ENCODE assay signal across 9 cellular contexts in the genomic region with DNA sequence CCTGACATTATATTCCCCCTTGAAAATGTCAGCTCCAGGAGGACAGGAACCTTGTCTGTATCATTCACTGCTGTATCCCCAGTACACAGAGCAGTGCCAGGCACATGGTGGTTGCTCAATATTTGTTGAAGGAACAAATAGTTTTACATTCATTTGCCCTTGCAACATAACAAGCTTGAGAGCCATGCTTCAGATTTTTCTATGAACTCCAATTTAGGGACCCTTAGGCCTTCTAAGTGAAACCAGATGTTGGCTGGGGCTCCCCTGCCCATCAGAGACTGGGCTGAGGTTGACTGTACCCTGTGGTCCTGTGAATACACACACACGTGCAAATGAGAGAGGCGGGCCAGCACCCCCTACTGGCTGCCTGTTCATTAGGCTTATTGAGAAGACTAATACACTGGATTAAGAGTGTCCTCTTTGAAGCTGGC.
A peak's percentile ranks its signal among the peaks of the same experiment; 100 is the strongest.
DNase-seq lines count a peak whose midpoint lies in the region; ATAC-seq, FAIRE-seq and TF ChIP-seq lines count a peak whose summit lies in the region.
"Had no signal": no experiment of that assay in that cellular context is flagged by ENCODE, and none has a peak within 500 bp of the region (broad histone marks: within the 10 kb centered on the region; RNA-seq: fewer than 3 reads in every experiment).

No MANE protein-coding gene starts in this region.

- H3K27me3 Mint-ChIP-seq in astrocyte (ENCODE audit: low read depth, unreplicated experiment): no peaks in the 10 kb centered on the region
- H3K27me3 Mint-ChIP-seq: memory B cell had no signal

- WGBS in mesenchymal stem cell: 54% methylated on average over 2 of the region's 2 CpGs

- no peak overlapping the region for H4K8ac ChIP-seq in mesenchymal stem cell (ENCODE audit: low read length)

- no peak overlapping the region for H2AK5ac ChIP-seq in mesenchymal stem cell (ENCODE audit: low read length, severe bottlenecking)

- TF ChIP-seq CTCF in GM13976 (IDR thresholded peaks at IDR 0.05; ENCODE audit: borderline replicate concordance, control extremely low read depth, extremely low read depth, insufficient read depth, missing control alignments) (peak; percentile 22), astrocyte (IDR thresholded peaks at IDR 0.05; ENCODE audit: insufficient read depth, low read depth, low read length) (peak; percentile 34)

- H3K27ac Mint-ChIP-seq in astrocyte (ENCODE audit: unreplicated experiment): no peak overlapping the region
- H3K27ac Mint-ChIP-seq: memory B cell; T-helper 1 cell treated with Interleukin-12 subunit alpha and Interleukin-12 subunit beta and Interleukin-4 antibody, amounts not matched to agents 30 μg/mL and 1 μg/mL, for 36 hours had no signal

- H3K4me2 ChIP-seq in astrocyte (ENCODE audit: low read length): no peak overlapping the region
- no peak overlapping the region for H3K4me2 ChIP-seq in mesenchymal stem cell (ENCODE audit: low read length, poor library complexity, severe bottlenecking)

- no peak overlapping the region for H3K27ac ChIP-seq in astrocyte (ENCODE audit: low read depth, low read length)
- H3K27ac ChIP-seq in mesenchymal stem cell (ENCODE audit: low read length, poor library complexity, severe bottlenecking): no peak overlapping the region

- no peak overlapping the region for H3K4me3 ChIP-seq in astrocyte (ENCODE audit: insufficient read depth, low read depth, low read length)
- no peak overlapping the region for H3K4me3 ChIP-seq in mesenchymal stem cell (ENCODE audit: insufficient read depth in 1 of 2, low read depth in 1 of 2, low read length in 2 of 2)

- H4K20me1 ChIP-seq in astrocyte (ENCODE audit: insufficient read depth, low read length): no peaks in the 10 kb centered on the region

- no peak overlapping the region for H3K14ac ChIP-seq in mesenchymal stem cell (ENCODE audit: low read length in 2 of 2)

- no peak for FAIRE-seq in astrocyte (lab: Jason Lieb, UNC)

- no peak overlapping the region for H2BK5ac ChIP-seq in mesenchymal stem cell (ENCODE audit: low read depth, low read length, poor library complexity, severe bottlenecking)

- H3K36me3 Mint-ChIP-seq in astrocyte (ENCODE audit: low read depth, unreplicated experiment): peaks cover 10% of the 10 kb centered on the region

- H3K23ac ChIP-seq in mesenchymal stem cell (ENCODE audit: low read length in 2 of 2): no peak overlapping the region

- in situ Hi-C loops in GM13976 (cut with MboI; ENCODE audit: low sequenced_read_pairs, unreplicated experiment): no loop called here

- DNase-seq in GM13976 (ENCODE audit: low spot score) (no peak), astrocyte (ENCODE audit: low read depth) (no peak), mesenchymal stem cell (peak; percentile 12), HK-2 (ENCODE audit: unreplicated experiment) (no peak), NCI-H446 (lab: John Stamatoyannopoulos, UW) (no peak)
- no peak for DNase-seq in effector CD8-positive, alpha-beta T cell (lab: John Stamatoyannopoulos, UW)

- no peaks in the 10 kb centered on the region for H3K36me3 ChIP-seq in astrocyte (ENCODE audit: insufficient read depth, low read length)
- peaks cover 0 to 3% of the 10 kb centered on the region in 2 experiments for H3K36me3 ChIP-seq in mesenchymal stem cell (ENCODE audit: control insufficient read depth in 1 of 2, insufficient read depth in 2 of 2, low read depth in 1 of 2, low read length in 2 of 2)

- H3K4me3 Mint-ChIP-seq in astrocyte (ENCODE audit: unreplicated experiment): no peak overlapping the region
- H3K4me3 Mint-ChIP-seq: memory B cell; T-helper 1 cell treated with Interleukin-12 subunit alpha and Interleukin-12 subunit beta and Interleukin-4 antibody, amounts not matched to agents 30 μg/mL and 1 μg/mL, for 36 hours had no signal

- no peak overlapping the region for H2AFZ ChIP-seq in astrocyte (ENCODE audit: low read depth, low read length)
- H2AFZ ChIP-seq in mesenchymal stem cell (ENCODE audit: low read depth, low read length): no peak overlapping the region

- ATAC-seq in HG03354 (IDR thresholded peaks at IDR 0.05; ENCODE audit: poor library complexity, severe bottlenecking, unreplicated experiment): peak; percentile 60

- H3K4ac ChIP-seq in mesenchymal stem cell (ENCODE audit: low read depth in 1 of 2, low read length in 2 of 2): no peak overlapping the region

- no peaks in the 10 kb centered on the region for H3K79me2 ChIP-seq in astrocyte (ENCODE audit: insufficient read depth, low read length)

- H4K91ac ChIP-seq in mesenchymal stem cell (ENCODE audit: low read length): no peak overlapping the region

- H3K27me3 ChIP-seq in astrocyte (ENCODE audit: insufficient read depth, low read length) (no peaks in the 10 kb centered on the region), mesenchymal stem cell (ENCODE audit: control insufficient read depth in 1 of 2, insufficient read depth in 1 of 2, low read length in 2 of 2) (peaks cover 0 to 6% of the 10 kb centered on the region in 2 experiments)

- peaks cover 11% of the 10 kb centered on the region for H3K4me1 Mint-ChIP-seq in astrocyte (ENCODE audit: low read depth, unreplicated experiment)
- H3K4me1 Mint-ChIP-seq: memory B cell had no signal

- H3K4me1 ChIP-seq in astrocyte (ENCODE audit: insufficient read depth, low read length): peaks cover 10% of the 10 kb centered on the region
- peaks cover 5% of the 10 kb centered on the region for H3K4me1 ChIP-seq in mesenchymal stem cell (ENCODE audit: control insufficient read depth, insufficient read depth, low read depth, low read length)

- peaks cover 4% of the 10 kb centered on the region for H3K9me3 Mint-ChIP-seq in astrocyte (ENCODE audit: unreplicated experiment)
- H3K9me3 Mint-ChIP-seq: T-helper 1 cell treated with Interleukin-12 subunit alpha and Interleukin-12 subunit beta and Interleukin-4 antibody, amounts not matched to agents 30 μg/mL and 1 μg/mL, for 36 hours had no signal

- H3K9ac ChIP-seq in astrocyte (ENCODE audit: low read length) (no peak overlapping the region), mesenchymal stem cell (ENCODE audit: low read length) (no peak overlapping the region)

- H2BK15ac ChIP-seq in mesenchymal stem cell (ENCODE audit: low read depth, poor library complexity, severe bottlenecking): no peak overlapping the region

- H3K9me3 ChIP-seq in astrocyte (ENCODE audit: insufficient read depth, low read depth, low read length) (no peaks in the 10 kb centered on the region), mesenchymal stem cell (ENCODE audit: control insufficient read depth, low read length) (no peaks in the 10 kb centered on the region)

- H2BK120ac ChIP-seq in mesenchymal stem cell (ENCODE audit: low read depth, low read length): no peak overlapping the region

- H2BK12ac ChIP-seq in mesenchymal stem cell (ENCODE audit: low read length in 2 of 2): no peak overlapping the region

- H3K18ac ChIP-seq in mesenchymal stem cell (ENCODE audit: low read depth in 1 of 2, low read length in 2 of 2): no peak overlapping the region

- H3K79me1 ChIP-seq in mesenchymal stem cell (replicated peaks; ENCODE audit: low read length, poor library complexity, severe bottlenecking): peaks cover 1% of the 10 kb centered on the region
